Comparison of ENCODE assay signal across 8 cellular contexts in genomic region chrX:17860811-17861495, GRCh38. TPM values are rescaled to one million over a fixed set of nuclear protein-coding genes. Genes with fewer than 3 reads are reported as not detected.
A peak's percentile ranks its signal among the peaks of the same experiment; 100 is the strongest.
DNase-seq lines count a peak whose midpoint lies in the region; ATAC-seq and TF ChIP-seq lines count a peak whose summit lies in the region.

TSS of gene RAI2 (minus strand) at chrX:17861298. CDS start at chrX:17802010, 59,288 bp downstream.

- H3K9ac ChIP-seq in MM.1S (ENCODE audit: low read length) (no peak within 1 kb of the TSS), skeletal muscle satellite cell (ENCODE audit: low read depth, low read length) (no peak within 1 kb of the TSS)

- H3K36me3 ChIP-seq in MM.1S (replicated peaks; ENCODE audit: insufficient read depth, low read length) (no peaks in the 10 kb centered on the region), skeletal muscle satellite cell (ENCODE audit: insufficient read depth, low read length) (no peaks in the 10 kb centered on the region)

- H3K4me2 ChIP-seq in MM.1S (ENCODE audit: low read depth, low read length) (no peak within 1 kb of the TSS), skeletal muscle satellite cell (ENCODE audit: low read length) (peak within 1 kb of the TSS; percentile 75)

- H3K4me3 ChIP-seq in MM.1S (ENCODE audit: low read length), result peak within 1 kb of the TSS; percentile 31; the same call in 1 of the 2 replicates
- peak within 1 kb of the TSS; percentile 37 for H3K4me3 ChIP-seq in iPS-11a (ENCODE audit: low read depth, low read length)
- H3K4me3 ChIP-seq in skeletal muscle satellite cell (ENCODE audit: low read length), result peak within 1 kb of the TSS; percentile 59

- H3F3A ChIP-seq in MM.1S (ENCODE audit: insufficient read depth, low read length), result no peaks in the 10 kb centered on the region

- no peak for TF ChIP-seq CTCF in MM.1S (IDR thresholded peaks at IDR 0.05; ENCODE audit: low read length)
- no peak for TF ChIP-seq CTCF in foreskin keratinocyte (conservative IDR thresholded peaks at IDR 0.05)

- no peak within 1 kb of the TSS for H3K27ac Mint-ChIP-seq in activated naive CD8-positive, alpha-beta T cell

- H3K4me3 Mint-ChIP-seq in activated naive CD8-positive, alpha-beta T cell, result peak within 1 kb of the TSS; percentile 86

- H3K9me3 ChIP-seq in MM.1S (replicated peaks; ENCODE audit: insufficient read depth, low read length) (no peaks in the 10 kb centered on the region), skeletal muscle satellite cell (replicated peaks; ENCODE audit: low read length) (no peaks in the 10 kb centered on the region)

- no peaks in the 10 kb centered on the region for H4K20me1 ChIP-seq in MM.1S (ENCODE audit: insufficient read depth, low read length)

- no peak within 1 kb of the TSS for H3K27ac ChIP-seq in MM.1S (ENCODE audit: low read length)
- H3K27ac ChIP-seq in foreskin keratinocyte, result no peak within 1 kb of the TSS

- peaks cover 10% of the 10 kb centered on the region for H3K4me1 Mint-ChIP-seq in activated naive CD8-positive, alpha-beta T cell (ENCODE audit: low read depth)

- peaks cover 4% of the 10 kb centered on the region for H3K27me3 Mint-ChIP-seq in activated naive CD8-positive, alpha-beta T cell

- H3K9me3 Mint-ChIP-seq in activated naive CD8-positive, alpha-beta T cell (ENCODE audit: low read depth), result no peaks in the 10 kb centered on the region

- H3K9me2 ChIP-seq in MM.1S (replicated peaks; ENCODE audit: insufficient read depth, low read length), result no peaks in the 10 kb centered on the region

- no peaks in the 10 kb centered on the region for H3K36me3 Mint-ChIP-seq in activated naive CD8-positive, alpha-beta T cell

- no peaks in the 10 kb centered on the region for H3K79me2 ChIP-seq in MM.1S (ENCODE audit: low read length)

- peak; percentile 9 for DNase-seq in AG20443 (ENCODE audit: low spot score)
- no peak for DNase-seq in MM.1S
- no peak for DNase-seq in foreskin keratinocyte
- no peak for DNase-seq in NCI-H187 treated with DMSO at 0.1 percent for 48 hours (lab: John Stamatoyannopoulos, UW)
- no peak for DNase-seq in SKM-1 treated with dmso at 0.1 percent for 144 hours (lab: John Stamatoyannopoulos, UW; ENCODE audit: unreplicated experiment)

- H3K27me3 ChIP-seq in MM.1S (replicated peaks; ENCODE audit: insufficient read depth, low read length), result no peaks in the 10 kb centered on the region
- H3K27me3 ChIP-seq in skeletal muscle satellite cell (ENCODE audit: control insufficient read depth, insufficient read depth, low read length), result peaks cover 48% of the 10 kb centered on the region
- H3K27me3 ChIP-seq in foreskin keratinocyte, result peaks cover 64% of the 10 kb centered on the region

- ATAC-seq in foreskin keratinocyte, result no peak

- H3K4me1 ChIP-seq in MM.1S (ENCODE audit: low read length), result no peaks in the 10 kb centered on the region
- H3K4me1 ChIP-seq in skeletal muscle satellite cell (ENCODE audit: control insufficient read depth, insufficient read depth, low read length), result peaks cover 5% of the 10 kb centered on the region
- no peaks in the 10 kb centered on the region for H3K4me1 ChIP-seq in foreskin keratinocyte

- no peak within 1 kb of the TSS for H2AFZ ChIP-seq in MM.1S (ENCODE audit: low read length)

RNA-seq across cellular contexts. Expression of gene RAI2, which starts in this region (rescaled TPM):
- 2.0 and 2.8 TPM in 2 replicates for total RNA-seq in skeletal muscle satellite cell (2012; rRNA removed)
- total RNA-seq in foreskin keratinocyte, result not detected in 2 replicates
- not detected in 2 replicates for polyA plus RNA-seq in foreskin keratinocyte
